1 cellular context compared by ENCODE assay signal in the genomic region with DNA sequence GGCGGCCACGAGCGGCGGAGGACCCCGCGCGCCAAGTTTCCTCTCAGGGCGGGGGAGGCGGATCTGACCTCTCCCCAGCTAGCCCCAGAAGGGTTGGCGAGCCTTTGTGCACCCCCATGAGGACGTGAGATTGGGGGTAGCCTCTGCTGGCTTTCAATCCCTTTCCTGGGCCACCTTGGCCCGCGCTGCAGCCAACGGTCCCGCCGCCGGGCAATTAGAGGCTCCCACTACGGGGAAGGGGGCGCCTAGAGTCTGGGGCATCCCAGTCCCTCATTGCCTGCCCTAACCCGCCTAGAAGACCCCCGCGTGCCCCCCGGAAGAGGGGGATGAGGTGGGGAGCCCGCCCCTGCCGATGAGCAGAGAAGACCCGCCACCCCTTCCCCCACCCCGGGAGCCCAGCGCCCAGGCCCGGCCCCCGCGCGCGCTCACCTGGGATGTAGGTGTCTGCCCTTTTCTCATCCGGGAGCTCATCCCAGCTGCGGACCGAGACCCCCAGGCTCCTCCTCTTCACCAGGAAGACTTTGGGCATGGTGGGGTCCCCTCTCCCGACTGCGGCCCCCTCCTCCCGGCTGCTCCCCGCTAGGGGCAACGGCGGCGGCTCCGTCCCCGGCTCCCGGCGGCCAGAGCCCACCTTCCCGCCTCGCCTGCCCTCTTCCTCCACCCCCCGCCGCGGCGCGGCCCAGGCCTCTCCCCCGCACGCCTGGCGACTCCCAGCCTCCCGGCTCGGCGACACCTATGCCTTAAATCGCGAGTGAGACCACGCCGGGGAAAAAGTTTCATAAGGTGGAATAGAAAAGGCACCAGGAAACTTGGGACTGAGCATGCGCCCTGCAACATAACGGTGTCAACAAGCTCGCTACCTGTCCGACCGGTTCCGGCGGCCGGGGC.
TF ChIP-seq lines count a peak whose summit lies in the region.

TSS of gene OVOL2 (minus strand) at position 811 of the 888 bp plus-strand sequence. CDS start at position 529, 282 bp downstream.

TF ChIP-seq in HepG2, 621 proteins besides CTCF, POLR2A, EP300 and RAD21 (continued from another document):
- TF ChIP-seq, protein P1, sequence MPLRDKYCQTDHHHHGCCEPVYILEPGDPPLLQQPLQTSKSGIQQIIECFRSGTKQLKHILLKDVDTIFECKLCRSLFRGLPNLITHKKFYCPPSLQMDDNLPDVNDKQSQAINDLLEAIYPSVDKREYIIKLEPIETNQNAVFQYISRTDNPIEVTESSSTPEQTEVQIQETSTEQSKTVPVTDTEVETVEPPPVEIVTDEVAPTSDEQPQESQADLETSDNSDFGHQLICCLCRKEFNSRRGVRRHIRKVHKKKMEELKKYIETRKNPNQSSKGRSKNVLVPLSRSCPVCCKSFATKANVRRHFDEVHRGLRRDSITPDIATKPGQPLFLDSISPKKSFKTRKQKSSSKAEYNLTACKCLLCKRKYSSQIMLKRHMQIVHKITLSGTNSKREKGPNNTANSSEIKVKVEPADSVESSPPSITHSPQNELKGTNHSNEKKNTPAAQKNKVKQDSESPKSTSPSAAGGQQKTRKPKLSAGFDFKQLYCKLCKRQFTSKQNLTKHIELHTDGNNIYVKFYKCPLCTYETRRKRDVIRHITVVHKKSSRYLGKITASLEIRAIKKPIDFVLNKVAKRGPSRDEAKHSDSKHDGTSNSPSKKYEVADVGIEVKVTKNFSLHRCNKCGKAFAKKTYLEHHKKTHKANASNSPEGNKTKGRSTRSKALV (CRISPR knock-in tag; IDR thresholded peaks at IDR 0.05), result peak; percentile 71
- TF ChIP-seq ZNF709 (CRISPR knock-in tag; IDR thresholded peaks at IDR 0.05) (no peak), TMF1 (CRISPR knock-in tag; IDR thresholded peaks at IDR 0.05; ENCODE audit: low read depth) (peak; percentile 54; the same call in 1 of the 2 replicates), ZNF570 (CRISPR knock-in tag; IDR thresholded peaks at IDR 0.05; ENCODE audit: borderline replicate concordance) (no peak), SNAPC2 (CRISPR knock-in tag; IDR thresholded peaks at IDR 0.05) (0 out of 2 replicates have a peak, but pooled peaks have one; percentile 38), ZNF782 (CRISPR knock-in tag; IDR thresholded peaks at IDR 0.05; ENCODE audit: borderline replicate concordance) (no peak), FOXA1 (IDR thresholded peaks at IDR 0.05) (no peak), FOXA1 (CRISPR knock-in tag; IDR thresholded peaks at IDR 0.05) (peak; percentile 61; the same call in 1 of the 2 replicates), FOXA3 (CRISPR knock-in tag; IDR thresholded peaks at IDR 0.05) (0 out of 2 replicates have a peak, but pooled peaks have one; percentile 47)
- TF ChIP-seq, protein P2, sequence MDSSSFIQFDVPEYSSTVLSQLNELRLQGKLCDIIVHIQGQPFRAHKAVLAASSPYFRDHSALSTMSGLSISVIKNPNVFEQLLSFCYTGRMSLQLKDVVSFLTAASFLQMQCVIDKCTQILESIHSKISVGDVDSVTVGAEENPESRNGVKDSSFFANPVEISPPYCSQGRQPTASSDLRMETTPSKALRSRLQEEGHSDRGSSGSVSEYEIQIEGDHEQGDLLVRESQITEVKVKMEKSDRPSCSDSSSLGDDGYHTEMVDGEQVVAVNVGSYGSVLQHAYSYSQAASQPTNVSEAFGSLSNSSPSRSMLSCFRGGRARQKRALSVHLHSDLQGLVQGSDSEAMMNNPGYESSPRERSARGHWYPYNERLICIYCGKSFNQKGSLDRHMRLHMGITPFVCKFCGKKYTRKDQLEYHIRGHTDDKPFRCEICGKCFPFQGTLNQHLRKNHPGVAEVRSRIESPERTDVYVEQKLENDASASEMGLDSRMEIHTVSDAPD (CRISPR knock-in tag; IDR thresholded peaks at IDR 0.05), result 0 out of 2 replicates have a peak, but pooled peaks have one; percentile 26
